14 cellular contexts compared by ENCODE assay signal in genomic region chr9:114395768-114396167, GRCh38. TPM values are rescaled to one million over a fixed set of nuclear protein-coding genes. Genes with fewer than 3 reads are reported as not detected.
DNase-seq lines count a peak whose midpoint lies in the region; ATAC-seq and TF ChIP-seq lines count a peak whose summit lies in the region.
"Had no signal": no experiment of that assay in that cellular context is flagged by ENCODE, and none has a peak within 500 bp of the region (broad histone marks: within the 10 kb centered on the region; RNA-seq: fewer than 3 reads in every experiment).

No MANE protein-coding gene starts in this region.

- no peak overlapping the region for H3K18ac ChIP-seq in H9 (ENCODE audit: insufficient read length, low read depth, low read length)

- no peak overlapping the region for H3K14ac ChIP-seq in H9 (ENCODE audit: insufficient read depth, low read length)

- H3T11ph ChIP-seq in H9 (ENCODE audit: low read length): no peak overlapping the region

- H4K20me1 ChIP-seq in OCI-LY1 (ENCODE audit: insufficient read depth, low read length) (no peaks in the 10 kb centered on the region), H9 (ENCODE audit: control insufficient read depth, insufficient read depth, insufficient read length) (no peaks in the 10 kb centered on the region)

- peak overlapping the region; percentile 14 for H3K27ac ChIP-seq in CD8-positive, alpha-beta T cell (ENCODE audit: low read depth, low read length)
- H3K27ac ChIP-seq in OCI-LY1 (ENCODE audit: low read depth, low read length, poor library complexity, severe bottlenecking) (peak overlapping the region; percentile 99), caudate nucleus (ENCODE audit: low read depth, low read length) (peak overlapping the region; percentile 14), ovary (peak overlapping the region; percentile 74 to 91), suprapubic skin (no peak overlapping the region), H9 (ENCODE audit: insufficient read length, low read depth, low read length) (no peak overlapping the region)
- H3K27ac ChIP-seq: WERI-Rb-1 had no signal

- peaks cover 70% of the 10 kb centered on the region for H3K4me1 Mint-ChIP-seq in CD8-positive, alpha-beta T cell (ENCODE audit: low read depth)
- peaks cover 27 to 40% of the 10 kb centered on the region in 2 experiments for H3K4me1 Mint-ChIP-seq in H9

- H3K4me2 ChIP-seq in OCI-LY1 (ENCODE audit: low read length) (peak overlapping the region; percentile 62), H9 (ENCODE audit: insufficient read depth, insufficient read length, low read length) (no peak overlapping the region)

- no peak overlapping the region for H4K8ac ChIP-seq in H9 (replicated peaks; ENCODE audit: insufficient read length, low read depth, low read length)

- WGBS in ovary, 3 donors: 87 to 92% (median 88%) methylated on average over 5 of the region's 5 CpGs
- 96% methylated on average over 5 of the region's 5 CpGs for WGBS in suprapubic skin
- WGBS in H9 (ENCODE audit: extremely low coverage, insufficient read length, low lambda C conversion rate): no CpG with 5 or more reads among the region's 5 CpGs

- H3K4me3 ChIP-seq in CD8-positive, alpha-beta T cell (ENCODE audit: low read depth, low read length): peak overlapping the region; percentile 20
- H3K4me3 ChIP-seq in OCI-LY1 (ENCODE audit: low read depth, low read length, poor library complexity, severe bottlenecking) (peak overlapping the region; percentile 68), ovary (no peak overlapping the region), suprapubic skin (no peak overlapping the region), H7 (ENCODE audit: insufficient read depth, low read depth, low read length) (no peak overlapping the region)

- TF ChIP-seq EP300 in ovary (IDR thresholded peaks at IDR 0.05): no peak
- TF ChIP-seq EP300 in suprapubic skin (IDR thresholded peaks at IDR 0.05): no peak

- no peak overlapping the region for H2BK120ac ChIP-seq in H9 (ENCODE audit: low read depth, low read length, poor library complexity, severe bottlenecking)

- peaks cover 25% of the 10 kb centered on the region for H3K36me3 Mint-ChIP-seq in CD8-positive, alpha-beta T cell
- peaks cover 0 to 9% (median 0%) of the 10 kb centered on the region in 3 experiments; a peak in 4 of 7 replicates for H3K36me3 Mint-ChIP-seq in H9 (ENCODE audit: insufficient read depth in 1 of 3, low read depth in 3 of 3)

- no peak for DNase-seq in CD8-positive, alpha-beta T cell
- DNase-seq in caudate nucleus (lab: John Stamatoyannopoulos, UW) (no peak), ovary (no peak), suprapubic skin (ENCODE audit: low spot score in 2 of 2) (no peak), GM19238 (ENCODE audit: insufficient read length, low spot score) (no peak), H7 (no peak), H9 (no peak)
- DNase-seq: activated effector memory CD4-positive, alpha-beta T cell treated with Interleukin-2 at 50 U/mL for 16 hours; COR-L47; NCI-H748 treated with DMSO at 0.1 percent for 48 hours; SHP77 treated with DMSO at 0.1 percent for 48 hours; stimulated activated CD4-positive, alpha-beta T cell treated with anti-CD3 and anti-CD28 coated beads, Interleukin-4, amount 100 ng/mL, for 4 hours; WERI-Rb-1 had no signal

- H3K9me2 ChIP-seq in OCI-LY1 (ENCODE audit: low read depth, low read length): no peaks in the 10 kb centered on the region

- POLR2A ChIA-PET in CD8-positive, alpha-beta T cell (lab: Charles Lee): interaction anchor here (0.7 to 4.7 kb wide), 7 partner anchors 9 to 192 kb away, joined by 3 to 65 read pairs (median 6); partner anchors contain the start of genes AKNA and ATP6V1G1

- TF ChIP-seq CTCF in CD8-positive, alpha-beta T cell (IDR thresholded peaks at IDR 0.05): no peak
- TF ChIP-seq CTCF in OCI-LY1 (IDR thresholded peaks at IDR 0.05; ENCODE audit: low read length) (no peak), ovary (IDR thresholded peaks at IDR 0.05) (no peak), suprapubic skin (IDR thresholded peaks at IDR 0.05) (no peak), H9 (conservative IDR thresholded peaks at IDR 0.05) (no peak)

- H3K9me3 ChIP-seq in CD8-positive, alpha-beta T cell (ENCODE audit: low read length): no peaks in the 10 kb centered on the region
- no peaks in the 10 kb centered on the region for H3K9me3 ChIP-seq in OCI-LY1 (ENCODE audit: low read length)
- no peaks in the 10 kb centered on the region for H3K9me3 ChIP-seq in ovary
- no peaks in the 10 kb centered on the region for H3K9me3 ChIP-seq in suprapubic skin
- no peaks in the 10 kb centered on the region for H3K9me3 ChIP-seq in H9 (ENCODE audit: control insufficient read depth, low read depth, low read length)

- peak overlapping the region; percentile 98 for H3K4me3 Mint-ChIP-seq in CD8-positive, alpha-beta T cell
- H3K4me3 Mint-ChIP-seq in H9: peak overlapping the region in 1 of 2 experiments; percentile 32; a peak in 1 of 5 replicates

- H3K4ac ChIP-seq in H9 (ENCODE audit: low read depth, low read length): no peak overlapping the region

- intact Hi-C loops in CD8-positive, alpha-beta T cell (cut with DNase I, micrococcal nuclease): loop anchor here (1.0 to 5.0 kb wide), 5 partner anchors 38 to 537 kb away; partner anchors contain the start of genes ATP6V1G1 (in 1 of the 2) and TNFSF8 (in 1 of the 2)
- intact Hi-C loops in ovary (cut with DNase I): loop anchor here in 1 of 4 donors (5.0 kb wide), 2 partner anchors 48 to 717 kb away; no protein-coding TSS in a partner anchor

- no peak overlapping the region for H3K56ac ChIP-seq in H9 (ENCODE audit: insufficient read length, low read depth, low read length)

- H3K9me3 Mint-ChIP-seq in CD8-positive, alpha-beta T cell: no peaks in the 10 kb centered on the region
- no peaks in the 10 kb centered on the region; a peak in 1 of 5 replicates for H3K9me3 Mint-ChIP-seq in H9

- no peaks in the 10 kb centered on the region for H3K23me2 ChIP-seq in H9 (ENCODE audit: insufficient read length, low read depth, low read length, poor library complexity, severe bottlenecking)

- TF ChIP-seq POLR2A in ovary (IDR thresholded peaks at IDR 0.05) (no peak), suprapubic skin (IDR thresholded peaks at IDR 0.05) (no peak)

- H3K27ac Mint-ChIP-seq in CD8-positive, alpha-beta T cell: peak overlapping the region; percentile 97
- H3K27ac Mint-ChIP-seq in H9: peak overlapping the region in 1 of 3 experiments; percentile 23; a peak in 1 of 7 replicates

- no peak overlapping the region for H2BK12ac ChIP-seq in H9 (ENCODE audit: insufficient read length, low read depth, low read length)

- H3K79me2 ChIP-seq in OCI-LY1 (ENCODE audit: insufficient read depth, low read length): no peaks in the 10 kb centered on the region
- no peaks in the 10 kb centered on the region for H3K79me2 ChIP-seq in H9 (ENCODE audit: insufficient read depth, low read length)

- no peak for ATAC-seq in CD8-positive, alpha-beta T cell

- H2AFZ ChIP-seq in OCI-LY1 (ENCODE audit: low read length) (no peak overlapping the region), H9 (ENCODE audit: low read length) (no peak overlapping the region)

- no peak overlapping the region for H3K23ac ChIP-seq in H9 (ENCODE audit: insufficient read length, low read depth, low read length)

- H3F3A ChIP-seq in OCI-LY1 (ENCODE audit: insufficient read depth, low read length): 0 out of 2 replicates have a peak, but pooled peaks cover 9% of the 10 kb centered on the region

- CTCF ChIA-PET in CD8-positive, alpha-beta T cell (lab: Charles Lee): interaction anchor here (0.9 to 6.0 kb wide), 9 partner anchors 9 to 533 kb away, joined by 3 to 35 read pairs (median 8); partner anchors contain the start of gene AKNA

- H2BK5ac ChIP-seq in H9 (ENCODE audit: insufficient read length, low read length): no peak overlapping the region

- no peaks in the 10 kb centered on the region for H3K27me3 Mint-ChIP-seq in CD8-positive, alpha-beta T cell (ENCODE audit: low read depth)
- H3K27me3 Mint-ChIP-seq in H9 (ENCODE audit: low read depth): no peaks in the 10 kb centered on the region; the same call in 1 of the 2 replicates

- no peak overlapping the region for H4K91ac ChIP-seq in H9 (ENCODE audit: insufficient read length, low read depth, low read length)

- H3K9ac ChIP-seq in OCI-LY1 (ENCODE audit: low read length): peak overlapping the region; percentile 6; the same call in 1 of the 2 replicates
- no peak overlapping the region for H3K9ac ChIP-seq in H9 (ENCODE audit: extremely low read depth, insufficient read length, low read length)

- H2AK5ac ChIP-seq in H9 (ENCODE audit: insufficient read length, low read length): no peak overlapping the region

- no peaks in the 10 kb centered on the region for H3K27me3 ChIP-seq in CD8-positive, alpha-beta T cell (ENCODE audit: insufficient read depth, low read length)
- H3K27me3 ChIP-seq in OCI-LY1 (ENCODE audit: insufficient read depth, low read length) (no peaks in the 10 kb centered on the region), ovary (no peaks in the 10 kb centered on the region), suprapubic skin (no peaks in the 10 kb centered on the region), H7 (ENCODE audit: control insufficient read depth, insufficient read depth, low read length) (no peaks in the 10 kb centered on the region), H9 (ENCODE audit: insufficient read depth, low read length) (no peaks in the 10 kb centered on the region)

- no peak overlapping the region for H2BK20ac ChIP-seq in H9 (ENCODE audit: low read depth, low read length, poor library complexity, severe bottlenecking)

- H3K79me1 ChIP-seq in H9 (ENCODE audit: insufficient read depth, low read depth, low read length, poor library complexity, severe bottlenecking): no peaks in the 10 kb centered on the region

- H3K36me3 ChIP-seq in CD8-positive, alpha-beta T cell (ENCODE audit: insufficient read depth, low read length): no peaks in the 10 kb centered on the region
- H3K36me3 ChIP-seq in OCI-LY1 (ENCODE audit: insufficient read depth, low read length): peaks cover 3% of the 10 kb centered on the region; the same call in 1 of the 2 replicates
- H3K36me3 ChIP-seq in ovary: no peaks in the 10 kb centered on the region
- no peaks in the 10 kb centered on the region for H3K36me3 ChIP-seq in suprapubic skin
- no peaks in the 10 kb centered on the region for H3K36me3 ChIP-seq in H7 (replicated peaks; ENCODE audit: control insufficient read depth, insufficient read depth, low read length)

- no peak overlapping the region for H4K5ac ChIP-seq in H9 (ENCODE audit: insufficient read length, low read depth, low read length)

- H3K4me1 ChIP-seq in CD8-positive, alpha-beta T cell (ENCODE audit: insufficient read depth, low read length): peaks cover 65% of the 10 kb centered on the region
- H3K4me1 ChIP-seq in OCI-LY1 (ENCODE audit: insufficient read depth, low read length, severe bottlenecking): peaks cover 68% of the 10 kb centered on the region
- peaks cover 19% of the 10 kb centered on the region for H3K4me1 ChIP-seq in ovary (ENCODE audit: insufficient read depth)
- H3K4me1 ChIP-seq in suprapubic skin: peaks cover 67% of the 10 kb centered on the region
- H3K4me1 ChIP-seq in H9 (ENCODE audit: insufficient read depth, low read length): no peaks in the 10 kb centered on the region; the same call in 1 of the 2 replicates

- H2BK15ac ChIP-seq in H9 (ENCODE audit: low read depth, low read length): no peak overlapping the region

RNA-seq across cellular contexts. Expression of gene AKNA, which starts 8.0 kb away (rescaled TPM):
- total RNA-seq in CD8-positive, alpha-beta T cell: 100 to 1,000 TPM; 249 to 269 TPM
- 100 to 1,000 TPM in 1 of 7 donors, 10 to 100 TPM in 6; 21.1 to 123 (median 39.7) TPM for total RNA-seq in ovary
- polyA plus RNA-seq in ovary: 10 to 100 TPM; 12.9 to 24.5 TPM
- total RNA-seq in suprapubic skin: 10 to 100 TPM; 10.5 to 27.1 (median 14.4) TPM
- total RNA-seq in H7 (2014; rRNA removed; shearing (Covaris generic)): 16.7 and 17.4 TPM in 2 replicates
- total RNA-seq in H9 (2021): 19.7 and 20.8 TPM in 2 replicates

Comparison
In these comparisons a context has a peak if more than half of its experiments do, and no peak if none do; other contexts are left out.
1. H3K27ac ChIP-seq: peak in CD8-positive, alpha-beta T cell (single experiment), OCI-LY1 (single experiment), caudate nucleus (single experiment) and ovary (2 of 2); none in suprapubic skin (single experiment) and H9 (single experiment).
2. H3K4me3 ChIP-seq: peak in CD8-positive, alpha-beta T cell (single experiment) and OCI-LY1 (single experiment); none in ovary (single experiment), suprapubic skin (single experiment) and H7 (single experiment).